ENCODE assay signal across 1 cellular context in genomic region chr4:742096-742741, GRCh38.
A peak's percentile ranks its signal among the peaks of the same experiment; 100 is the strongest.
TF ChIP-seq lines count a peak whose summit lies in the region.

No MANE protein-coding gene starts in this region.

TF ChIP-seq in HepG2, 621 proteins besides CTCF, POLR2A, EP300 and RAD21:
- TF ChIP-seq PPARG (CRISPR knock-in tag; conservative IDR thresholded peaks at IDR 0.05) (no peak), AHR (CRISPR knock-in tag; IDR thresholded peaks at IDR 0.05) (0 out of 2 replicates have a peak, but pooled peaks have one; percentile 14), CENPX (CRISPR knock-in tag; IDR thresholded peaks at IDR 0.05) (no peak)
